10 cellular contexts compared by ENCODE assay signal in genomic region chrX:101206471-101206870, GRCh38. TPM values are rescaled to one million over a fixed set of nuclear protein-coding genes. Genes with fewer than 3 reads are reported as not detected.
DNase-seq lines count a peak whose midpoint lies in the region; ATAC-seq, FAIRE-seq and TF ChIP-seq lines count a peak whose summit lies in the region.
"Had no signal": no experiment of that assay in that cellular context is flagged by ENCODE, and none has a peak within 500 bp of the region (broad histone marks: within the 10 kb centered on the region; RNA-seq: fewer than 3 reads in every experiment).

No MANE protein-coding gene starts in this region.

- no peaks in the 10 kb centered on the region for H4K20me1 ChIP-seq in endothelial cell of umbilical vein (replicated peaks; ENCODE audit: control insufficient read depth, extremely low read depth, insufficient read depth, low read length)

- dilution Hi-C loops in endothelial cell of umbilical vein (cut with MboI; ENCODE audit: extremely low pct_ligation_motif_present, low sequenced_read_pairs), result no loop called here

- no peak overlapping the region for H2AFZ ChIP-seq in endothelial cell of umbilical vein (ENCODE audit: low read depth, low read length)

- peaks cover 3% of the 10 kb centered on the region for H3K4me1 ChIP-seq in CD4-positive, CD25-positive, alpha-beta regulatory T cell (ENCODE audit: control insufficient read depth, insufficient read depth, low read length, poor library complexity, severe bottlenecking)
- no peaks in the 10 kb centered on the region for H3K4me1 ChIP-seq in endothelial cell of umbilical vein (ENCODE audit: control insufficient read depth, extremely low read depth, insufficient read depth, low read length)
- peaks cover 0 to 9% of the 10 kb centered on the region in 2 donors for H3K4me1 ChIP-seq in thoracic aorta (ENCODE audit: control insufficient read depth in 1 of 2, low read depth in 2 of 2)
- H3K4me1 ChIP-seq: SJCRH30 had no signal

- no TSS peak for BruUV-seq in endothelial cell of umbilical vein (replicated peaks; lab: Mats Ljungman, UMichigan)

- DNase-seq in CD4-positive, CD25-positive, alpha-beta regulatory T cell, result peak in 2 of 3 donors; percentile 29 to 41
- peak; percentile 7 for DNase-seq in NCI-H82 treated with DMSO at 0.1 percent for 48 hours (lab: John Stamatoyannopoulos, UW; ENCODE audit: unreplicated experiment)
- DNase-seq in endothelial cell of umbilical vein (ENCODE audit: low read depth, low spot score), result peak; percentile 52
- no peak for DNase-seq in thoracic aorta (ENCODE audit: low spot score)
- no peak for DNase-seq in retina
- DNase-seq in posterior cingulate gyrus, result no peak

- ATAC-seq in CD4-positive, CD25-positive, alpha-beta regulatory T cell (ENCODE audit: low read depth in 2 of 2), result peak; percentile 57 to 69
- ATAC-seq in GM18517 (IDR thresholded peaks at IDR 0.05; ENCODE audit: unreplicated experiment) (peak; percentile 83), HG02973 (IDR thresholded peaks at IDR 0.05; ENCODE audit: unreplicated experiment) (peak; percentile 67), thoracic aorta (ENCODE audit: insufficient number of reproducible peaks, low FRiP score, low read depth) (peak; percentile 69)

- no peak overlapping the region for H3K4me2 ChIP-seq in endothelial cell of umbilical vein (ENCODE audit: insufficient read depth, low read length)

- H3K9me3 ChIP-seq in CD4-positive, CD25-positive, alpha-beta regulatory T cell (ENCODE audit: control insufficient read depth in 2 of 2, low read length in 2 of 2), result no peaks in the 10 kb centered on the region
- no peaks in the 10 kb centered on the region for H3K9me3 ChIP-seq in endothelial cell of umbilical vein (replicated peaks; ENCODE audit: control insufficient read depth, insufficient read depth, low read length)
- H3K9me3 ChIP-seq in thoracic aorta, result no peaks in the 10 kb centered on the region
- H3K9me3 ChIP-seq: SJCRH30 had no signal

- no peak overlapping the region for H3K9ac ChIP-seq in endothelial cell of umbilical vein (replicated peaks; ENCODE audit: extremely low read depth, insufficient read depth, low read length)

- CTCF ChIA-PET in endothelial cell of umbilical vein (lab: Charles Lee), result no interaction called here

- H3K27me3 Mint-ChIP-seq in CD4-positive, CD25-positive, alpha-beta regulatory T cell, result no peaks in the 10 kb centered on the region

- no peaks in the 10 kb centered on the region for H3K36me3 ChIP-seq in CD4-positive, CD25-positive, alpha-beta regulatory T cell (ENCODE audit: control insufficient read depth, insufficient read depth, low read length)
- no peaks in the 10 kb centered on the region for H3K36me3 ChIP-seq in endothelial cell of umbilical vein (ENCODE audit: control insufficient read depth in 2 of 2, extremely low read depth in 1 of 2, insufficient read depth in 2 of 2, low read length in 2 of 2)
- no peaks in the 10 kb centered on the region for H3K36me3 ChIP-seq in thoracic aorta
- H3K36me3 ChIP-seq: SJCRH30 had no signal

- intact Hi-C loops in endothelial cell of umbilical vein (cut with micrococcal nuclease) (loop anchor here (1.0 kb wide), 1 partner anchor 311 kb away; no protein-coding TSS in a partner anchor), posterior cingulate gyrus (cut with DNase I) (no loop called here)

- H3K27ac ChIP-seq in CD4-positive, CD25-positive, alpha-beta regulatory T cell (ENCODE audit: insufficient read depth, low read length, poor library complexity, severe bottlenecking), result no peak overlapping the region
- H3K27ac ChIP-seq in endothelial cell of umbilical vein (ENCODE audit: insufficient read depth, low read depth, low read length) (no peak overlapping the region), thoracic aorta (no peak overlapping the region)
- H3K27ac ChIP-seq: SJCRH30 had no signal

- H3K9me3 Mint-ChIP-seq in CD4-positive, CD25-positive, alpha-beta regulatory T cell, result no peaks in the 10 kb centered on the region

- peak; percentile 95 for FAIRE-seq in endothelial cell of umbilical vein (lab: Jason Lieb, UNC)

- no peak overlapping the region for H3K4me3 ChIP-seq in CD4-positive, CD25-positive, alpha-beta regulatory T cell (ENCODE audit: low read depth, low read length)
- H3K4me3 ChIP-seq in endothelial cell of umbilical vein (replicated peaks in 1 of 3; ENCODE audit: insufficient read depth in 1 of 3, low read depth in 1 of 3, low read length in 3 of 3) (no peak overlapping the region), thoracic aorta (no peak overlapping the region)
- H3K4me3 ChIP-seq: SJCRH30 had no signal

- no peak overlapping the region for H3K4me3 Mint-ChIP-seq in CD4-positive, CD25-positive, alpha-beta regulatory T cell

- no peaks in the 10 kb centered on the region for H3K36me3 Mint-ChIP-seq in CD4-positive, CD25-positive, alpha-beta regulatory T cell

- TF ChIP-seq CTCF in endothelial cell of umbilical vein (IDR thresholded peaks at IDR 0.05; ENCODE audit: extremely low read depth in 1 of 2, insufficient read depth in 1 of 2, low read depth in 1 of 2, low read length in 2 of 2) (peak; percentile 22 to 36), thoracic aorta (IDR thresholded peaks at IDR 0.05) (peak; percentile 31)

- POLR2A ChIA-PET in endothelial cell of umbilical vein (lab: Charles Lee), result no interaction called here

- TF ChIP-seq POLR2A in endothelial cell of umbilical vein (IDR thresholded peaks at IDR 0.05; ENCODE audit: low read depth, low read length), result no peak

- H3K27me3 ChIP-seq in CD4-positive, CD25-positive, alpha-beta regulatory T cell (ENCODE audit: control insufficient read depth, insufficient read depth, low read length), result no peaks in the 10 kb centered on the region
- H3K27me3 ChIP-seq in endothelial cell of umbilical vein (ENCODE audit: control insufficient read depth in 2 of 2, insufficient read depth in 2 of 2, low read length in 2 of 2) (no peaks in the 10 kb centered on the region), thoracic aorta (replicated peaks; ENCODE audit: insufficient read depth) (no peaks in the 10 kb centered on the region)
- H3K27me3 ChIP-seq: SJCRH30 had no signal

- no peak overlapping the region for H3K27ac Mint-ChIP-seq in CD4-positive, CD25-positive, alpha-beta regulatory T cell

- H3K4me1 Mint-ChIP-seq in CD4-positive, CD25-positive, alpha-beta regulatory T cell, result peaks cover 4 to 16% (median 11%) of the 10 kb centered on the region in 4 donors

- H3K79me2 ChIP-seq in endothelial cell of umbilical vein (ENCODE audit: control insufficient read depth, insufficient read depth, low read length), result no peaks in the 10 kb centered on the region

- no peaks in the 10 kb centered on the region for H3K9me1 ChIP-seq in endothelial cell of umbilical vein (replicated peaks; ENCODE audit: control insufficient read depth, extremely low read depth, insufficient read depth, low read length)

TF ChIP-seq in endothelial cell of umbilical vein, 7 proteins besides CTCF, POLR2A, EP300 and RAD21:
- no peak for TF ChIP-seq POLR2AphosphoS5 (IDR thresholded peaks at IDR 0.05; ENCODE audit: insufficient read depth, low read depth, low read length)
- no peak for TF ChIP-seq GATA2 (IDR thresholded peaks at IDR 0.05; ENCODE audit: insufficient read depth, insufficient read length, low read depth, low read length)
- no peak for TF ChIP-seq JUN (IDR thresholded peaks at IDR 0.05; ENCODE audit: borderline replicate concordance, insufficient read depth, insufficient read length, low read depth)
- TF ChIP-seq MYC (IDR thresholded peaks at IDR 0.05; ENCODE audit: low read depth, low read length), result no peak
- TF ChIP-seq MAX (IDR thresholded peaks at IDR 0.05; ENCODE audit: insufficient read depth, insufficient read length), result no peak

RNA-seq across cellular contexts. Expression of gene DRP2, which starts 13.1 kb away (rescaled TPM):
- 0.47 TPM for total RNA-seq in CD4-positive, CD25-positive, alpha-beta regulatory T cell
- polyA plus RNA-seq in CD4-positive, CD25-positive, alpha-beta regulatory T cell, result under 1 TPM in 3 of 4 donors, not detected in 1; 0.02 to 0.36 (median 0.10) TPM
- 0.31 and 0.78 TPM in 2 replicates for total RNA-seq in endothelial cell of umbilical vein
- polyA plus RNA-seq in endothelial cell of umbilical vein, result 0.13 and 0.17 TPM in 2 replicates
- polyA plus RNA-seq in endothelial cell of umbilical vein (2011; cell fraction: cytosol; rRNA removed), result 0.12 and 0.13 TPM in 2 replicates
- polyA plus RNA-seq in endothelial cell of umbilical vein (2011; cell fraction: nucleus; rRNA removed), result 1.0 and 1.4 TPM in 2 replicates
- 0.60 and 0.68 TPM in 2 replicates for polyA plus RNA-seq in endothelial cell of umbilical vein (2012)
- polyA minus RNA-seq in endothelial cell of umbilical vein, result 0.51 and 0.62 TPM in 2 replicates
- polyA minus RNA-seq in endothelial cell of umbilical vein (2011; cell fraction: cytosol; rRNA and poly(A)+ RNA removed), result 0.10 TPM
- 0.38 and 0.48 TPM in 2 replicates for polyA minus RNA-seq in endothelial cell of umbilical vein (2011; cell fraction: nucleus; rRNA and poly(A)+ RNA removed)
- total RNA-seq in thoracic aorta, result under 1 TPM; 0.14 to 0.99 TPM
- total RNA-seq: mononuclear cell had no signal

Comparison
In these comparisons a context has a peak if more than half of its experiments do, and no peak if none do; other contexts are left out.
1. DNase-seq: peak in CD4-positive, CD25-positive, alpha-beta regulatory T cell (2 of 3), NCI-H82 treated with DMSO at 0.1 percent for 48 hours (single experiment) and endothelial cell of umbilical vein (single experiment); none in thoracic aorta (single experiment), retina (single experiment) and posterior cingulate gyrus (0 of 10).
2. Peak in every context shown above with its lines, with median percentiles within 50 percentile points of each other: ATAC-seq.